In the genomic region with DNA sequence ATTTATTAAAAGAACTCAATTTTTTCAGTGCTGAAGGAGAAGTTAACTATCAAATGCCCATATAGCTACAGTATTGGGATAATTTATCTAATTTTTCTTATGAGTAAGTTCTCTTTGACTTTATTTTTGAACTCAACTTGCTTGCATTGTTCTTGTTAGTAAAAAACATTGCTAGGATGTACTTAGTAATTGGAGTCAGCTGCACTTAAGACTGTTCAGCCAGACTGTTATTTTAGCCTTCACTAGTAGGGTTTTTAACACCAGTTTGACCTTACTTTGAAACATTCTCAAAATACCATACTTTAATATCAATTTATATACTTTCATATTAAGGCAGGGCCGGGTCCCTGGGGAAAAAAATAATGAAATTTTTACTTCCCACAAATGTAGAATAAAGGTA, we compare ENCODE assay signal across 24 cellular contexts.
"Had no signal": no experiment of that assay in that cellular context is flagged by ENCODE, and none has a peak within 500 bp of the region (broad histone marks: within the 10 kb centered on the region; RNA-seq: fewer than 3 reads in every experiment).

No MANE protein-coding gene starts in this region.

- H3K36me3 Mint-ChIP-seq: natural killer cell; stimulated activated effector memory CD8-positive, alpha-beta T cell treated with anti-CD3 and anti-CD28 coated beads, Interleukin-12 subunit alpha, Interleukin-12 subunit beta, amount 100 ng/mL, for 72 hours; type B pancreatic cell had no signal

- H3K4me2 ChIP-seq: smooth muscle cell had no signal

- H3K9me3 ChIP-seq: esophagus squamous epithelium, gastroesophageal sphincter, heart left ventricle, lower lobe of right lung, neutrophil, prostate gland, right atrium auricular region, stomach, tibial artery had no signal

- H3K36me3 ChIP-seq: esophagus squamous epithelium, gastroesophageal sphincter, heart left ventricle, lower lobe of right lung, neutrophil, prostate gland, right atrium auricular region, stomach, tibial artery had no signal

- H3K27ac ChIP-seq: esophagus squamous epithelium, foreskin keratinocyte, gastroesophageal sphincter, heart left ventricle, lower lobe of right lung, neutrophil, prostate gland, right atrium auricular region, stomach, tibial artery had no signal

- H3K27me3 ChIP-seq: esophagus squamous epithelium, foreskin keratinocyte, gastroesophageal sphincter, heart left ventricle, neutrophil, right atrium auricular region, stomach, tibial artery had no signal

- H3K27ac Mint-ChIP-seq: stimulated activated effector memory CD8-positive, alpha-beta T cell treated with anti-CD3 and anti-CD28 coated beads, Interleukin-12 subunit alpha, Interleukin-12 subunit beta, amount 100 ng/mL, for 72 hours; type B pancreatic cell had no signal

- H3K4me3 ChIP-seq: coronary artery, esophagus squamous epithelium, gastroesophageal sphincter, heart left ventricle, lower lobe of right lung, prostate gland, right atrium auricular region, smooth muscle cell, stomach, tibial artery had no signal

- H3K4me3 Mint-ChIP-seq: natural killer cell; neural crest cell; stimulated activated effector memory CD8-positive, alpha-beta T cell treated with anti-CD3 and anti-CD28 coated beads, Interleukin-12 subunit alpha, Interleukin-12 subunit beta, amount 100 ng/mL, for 72 hours; type B pancreatic cell had no signal

- DNase-seq: dermis blood vessel endothelial cell; effector memory CD4-positive, alpha-beta T cell; erythroblast; esophagus squamous epithelium; foreskin keratinocyte; heart left ventricle; left ventricle myocardium superior; lower lobe of right lung; natural killer cell; stimulated activated CD4-positive, alpha-beta T cell treated with anti-CD3 and anti-CD28 coated beads, Interleukin-12 subunit alpha, Interleukin-12 subunit beta, amount 100 ng/mL, for 4 hours; stimulated activated CD4-positive, alpha-beta T cell treated with anti-CD3 and anti-CD28 coated beads, Interleukin-2, amount 100 ng/mL, for 24 hours; stimulated activated CD4-positive, alpha-beta T cell treated with anti-CD3 and anti-CD28 coated beads, Interleukin-4, amount 100 ng/mL, for 24 hours; stimulated activated naive CD4-positive, alpha-beta T cell treated with Interleukin-2 at 50 U/mL for 16 hours; stomach; tibial artery had no signal

- H3K9me3 Mint-ChIP-seq: natural killer cell; neural crest cell; stimulated activated effector memory CD8-positive, alpha-beta T cell treated with anti-CD3 and anti-CD28 coated beads, Interleukin-12 subunit alpha, Interleukin-12 subunit beta, amount 100 ng/mL, for 72 hours; type B pancreatic cell had no signal

- H3K27me3 Mint-ChIP-seq: type B pancreatic cell had no signal

- H3K4me1 ChIP-seq: prostate gland had no signal
